Comparison of ENCODE assay signal across 9 cellular contexts in genomic region chrX:48450076-48450475, GRCh38. TPM values are rescaled to one million over a fixed set of nuclear protein-coding genes. Genes with fewer than 3 reads are reported as not detected.
"Had no signal": no experiment of that assay in that cellular context is flagged by ENCODE, and none has a peak within 500 bp of the region (broad histone marks: within the 10 kb centered on the region; RNA-seq: fewer than 3 reads in every experiment).

No MANE protein-coding gene starts in this region.

- H2AFZ ChIP-seq: GM23248 had no signal

- H3K4me1 ChIP-seq: HAP-1 had no signal

- H3K4me3 ChIP-seq: GM23248, HAP-1 had no signal

- ATAC-seq: HCT116 had no signal

- H3K27ac ChIP-seq: GM23248 had no signal

- H3K9me3 ChIP-seq: HAP-1 had no signal

- H3K36me3 ChIP-seq: HAP-1 had no signal

- DNase-seq: GM23248, GOT3, H7 had no signal

- FAIRE-seq: HTR-8/SVneo had no signal

- H3K9ac ChIP-seq: GM23248 had no signal

RNA-seq across cellular contexts. Expression of gene SSX4B, which starts 38.3 kb away (rescaled TPM):
- total RNA-seq: GM23248, H4, H7, HT-29 had no signal
- polyA plus RNA-seq: GM23248, IgD-negative memory B cell had no signal
